ENCODE assay signal across 12 cellular contexts in genomic region chr14:63777024-63777423, GRCh38. TPM values are rescaled to one million over a fixed set of nuclear protein-coding genes. Genes with fewer than 3 reads are reported as not detected.
DNase-seq lines count a peak whose midpoint lies in the region; ATAC-seq, FAIRE-seq and TF ChIP-seq lines count a peak whose summit lies in the region.
"Had no signal": no experiment of that assay in that cellular context is flagged by ENCODE, and none has a peak within 500 bp of the region (broad histone marks: within the 10 kb centered on the region; RNA-seq: fewer than 3 reads in every experiment).

No MANE protein-coding gene starts in this region.

- no peaks in the 10 kb centered on the region for H4K20me1 ChIP-seq in mammary epithelial cell (ENCODE audit: insufficient read depth, low read length)

- in situ Hi-C loops in ACHN (cut with HindIII; ENCODE audit: low pct_ligation_motif_present, low pct_unique_long_range_greater_than_20kb, low sequenced_read_pairs) (no loop called here), mammary epithelial cell (cut with MboI; ENCODE audit: low sequenced_read_pairs in 2 of 2) (no loop called here)

- peak; percentile 96 for FAIRE-seq in HTR-8/SVneo (lab: Jason Lieb, UNC)

- H3K4me3 ChIP-seq in mammary epithelial cell (replicated peaks in 1 of 3; ENCODE audit: insufficient read depth in 1 of 3, low read depth in 2 of 3, low read length in 3 of 3), result no peak overlapping the region
- no peak overlapping the region for H3K4me3 ChIP-seq in effector memory CD4-positive, alpha-beta T cell (ENCODE audit: insufficient read depth, low read depth, low read length, poor library complexity, severe bottlenecking)

- DNase-seq in ACHN, result peak; percentile 53
- DNase-seq in HTR-8/SVneo (ENCODE audit: insufficient read length, low spot score), result peak; percentile 94
- peak; percentile 53 for DNase-seq in mammary epithelial cell
- peak; percentile 77 for DNase-seq in kidney glomerular epithelial cell (lab: John Stamatoyannopoulos, UW)
- DNase-seq in putamen (ENCODE audit: low spot score), result no peak
- no peak for DNase-seq in effector memory CD4-positive, alpha-beta T cell
- DNase-seq in NCI-H2107 treated with DMSO at 0.1 percent for 48 hours (lab: John Stamatoyannopoulos, UW; ENCODE audit: unreplicated experiment), result no peak
- DNase-seq: left cardiac atrium; stimulated activated CD4-positive, alpha-beta T cell treated with anti-CD3 and anti-CD28 coated beads, Interleukin-4, amount 100 ng/mL, for 4 hours; T-helper 9 cell had no signal

- no peak overlapping the region for H2AFZ ChIP-seq in mammary epithelial cell (ENCODE audit: low read depth, low read length)
- H2AFZ ChIP-seq: parathyroid adenoma had no signal

- H3K9me3 ChIP-seq in mammary epithelial cell (replicated peaks; ENCODE audit: insufficient read depth, low read length), result no peaks in the 10 kb centered on the region
- no peaks in the 10 kb centered on the region for H3K9me3 ChIP-seq in effector memory CD4-positive, alpha-beta T cell (ENCODE audit: control insufficient read depth, low read length)

- no peak overlapping the region for H3K9ac ChIP-seq in mammary epithelial cell (ENCODE audit: insufficient read depth, low read length)
- H3K9ac ChIP-seq: parathyroid adenoma had no signal

- no peaks in the 10 kb centered on the region for H3K27me3 ChIP-seq in mammary epithelial cell (ENCODE audit: insufficient read depth, low read length)
- H3K27me3 ChIP-seq in effector memory CD4-positive, alpha-beta T cell (replicated peaks; ENCODE audit: control insufficient read depth, insufficient read depth, low read length, poor library complexity, severe bottlenecking), result no peaks in the 10 kb centered on the region

- H3K4me1 ChIP-seq in mammary epithelial cell (ENCODE audit: insufficient read depth, low read length), result peaks cover 11% of the 10 kb centered on the region
- no peaks in the 10 kb centered on the region for H3K4me1 ChIP-seq in effector memory CD4-positive, alpha-beta T cell (ENCODE audit: control insufficient read depth, insufficient read depth, low read length, poor library complexity, severe bottlenecking)
- H3K4me1 ChIP-seq: parathyroid adenoma had no signal

- dilution Hi-C loops in mammary epithelial cell (cut with HindIII; ENCODE audit: low sequenced_read_pairs), result loop anchor here (10.0 kb wide), 1 partner anchor 52 kb away; the partner anchor contains the start of gene SGPP1

- H3K27ac ChIP-seq in mammary epithelial cell (ENCODE audit: insufficient read depth, low read depth, low read length), result no peak overlapping the region
- H3K27ac ChIP-seq in effector memory CD4-positive, alpha-beta T cell (ENCODE audit: insufficient read depth, low read length, poor library complexity, severe bottlenecking), result no peak overlapping the region
- H3K27ac ChIP-seq: parathyroid adenoma had no signal

- H3K36me3 ChIP-seq in mammary epithelial cell (ENCODE audit: insufficient read depth, low read length), result no peaks in the 10 kb centered on the region
- no peaks in the 10 kb centered on the region for H3K36me3 ChIP-seq in effector memory CD4-positive, alpha-beta T cell (ENCODE audit: control insufficient read depth, insufficient read depth, low read length)

- CTCF ChIA-PET in mammary epithelial cell (lab: Charles Lee; ENCODE audit: low non-redundant PET), result interaction anchor here (0.6 kb wide), 1 partner anchor 135 kb away, joined by 5 read pairs; the partner anchor contains the start of gene WDR89

- no peak for ATAC-seq in GM18868 (IDR thresholded peaks at IDR 0.05; ENCODE audit: unreplicated experiment)

- no peak for TF ChIP-seq CTCF in mammary epithelial cell (conservative IDR thresholded peaks at IDR 0.05 in 1 of 2, IDR thresholded peaks at IDR 0.05 in 1 of 2; ENCODE audit: extremely low read depth in 1 of 2, insufficient read depth in 1 of 2, low read depth in 1 of 2, low read length in 2 of 2)

- no peak overlapping the region for H3K4me2 ChIP-seq in mammary epithelial cell (ENCODE audit: insufficient read depth, low read depth, low read length)

- no peaks in the 10 kb centered on the region for H3K79me2 ChIP-seq in mammary epithelial cell (ENCODE audit: insufficient read depth, low read length)
- H3K79me2 ChIP-seq: parathyroid adenoma had no signal

- BruUV-seq in mammary epithelial cell (replicated peaks; lab: Mats Ljungman, UMichigan), result no TSS peak

- intact Hi-C loops in mammary epithelial cell (cut with micrococcal nuclease), result no loop called here

RNA-seq across cellular contexts. Expression of gene SGPP1, which starts 49.2 kb away (rescaled TPM):
- total RNA-seq in mammary epithelial cell, result 10 to 100 TPM; 25.3 to 55.2 TPM
- 10.9 TPM for polyA plus RNA-seq in mammary epithelial cell
- polyA minus RNA-seq in mammary epithelial cell, result 3.2 TPM

Comparison
In these comparisons a context has a peak if more than half of its experiments do, and no peak if none do; other contexts are left out.
1. DNase-seq: peak in ACHN (single experiment), HTR-8/SVneo (single experiment), mammary epithelial cell (single experiment) and kidney glomerular epithelial cell (single experiment); none in putamen (single experiment), effector memory CD4-positive, alpha-beta T cell (0 of 3) and NCI-H2107 treated with DMSO at 0.1 percent for 48 hours (single experiment).